8 cellular contexts compared by ENCODE assay signal in genomic region chr11:120985718-120986569, GRCh38. TPM values are rescaled to one million over a fixed set of nuclear protein-coding genes. Genes with fewer than 3 reads are reported as not detected.
DNase-seq lines count a peak whose midpoint lies in the region; ATAC-seq lines count a peak whose summit lies in the region.

No MANE protein-coding gene starts in this region.

- H3K36me3 ChIP-seq in SJCRH30, result no peaks in the 10 kb centered on the region

- H3K27ac ChIP-seq in SJCRH30, result no peak overlapping the region

- H3K4me3 ChIP-seq in SJCRH30 (peak overlapping the region; percentile 37), skeletal muscle cell (ENCODE audit: low read depth, low read length) (peak overlapping the region; percentile 46)

- peak; percentile 66 for DNase-seq in EH (ENCODE audit: low read depth)
- peak; percentile 15 to 28 for DNase-seq in SJCRH30
- DNase-seq in amniotic epithelial cell (ENCODE audit: low read depth), result peak; percentile 41
- peak; percentile 47 for DNase-seq in hepatic stellate cell (ENCODE audit: low spot score)
- peak; percentile 12 for DNase-seq in skeletal muscle cell (ENCODE audit: low read depth)

- H3K27me3 ChIP-seq in SJCRH30, result no peaks in the 10 kb centered on the region

- no peaks in the 10 kb centered on the region for H3K4me1 ChIP-seq in SJCRH30

- ATAC-seq in HG03045 (IDR thresholded peaks at IDR 0.05; ENCODE audit: unreplicated experiment) (peak; percentile 51), HG03039 (IDR thresholded peaks at IDR 0.05; ENCODE audit: unreplicated experiment) (no peak), GM18873 (IDR thresholded peaks at IDR 0.05; ENCODE audit: low FRiP score, unreplicated experiment) (no peak)

- H3K9me3 ChIP-seq in SJCRH30 (replicated peaks), result no peaks in the 10 kb centered on the region

RNA-seq across cellular contexts. Expression of gene TBCEL, which starts 38.0 kb away (rescaled TPM):
- 16.2 and 18.0 TPM in 2 replicates for total RNA-seq in SJCRH30 (2014; rRNA removed; shearing (Covaris generic))

Comparison
In these comparisons a context has a peak if more than half of its experiments do, and no peak if none do; other contexts are left out.
1. DNase-seq: peak in every context shown above with its lines; median percentile 66 in EH; 47 in hepatic stellate cell; 41 in amniotic epithelial cell; 22 in SJCRH30; 12 in skeletal muscle cell.